8 cellular contexts compared by ENCODE assay signal in the genomic region with DNA sequence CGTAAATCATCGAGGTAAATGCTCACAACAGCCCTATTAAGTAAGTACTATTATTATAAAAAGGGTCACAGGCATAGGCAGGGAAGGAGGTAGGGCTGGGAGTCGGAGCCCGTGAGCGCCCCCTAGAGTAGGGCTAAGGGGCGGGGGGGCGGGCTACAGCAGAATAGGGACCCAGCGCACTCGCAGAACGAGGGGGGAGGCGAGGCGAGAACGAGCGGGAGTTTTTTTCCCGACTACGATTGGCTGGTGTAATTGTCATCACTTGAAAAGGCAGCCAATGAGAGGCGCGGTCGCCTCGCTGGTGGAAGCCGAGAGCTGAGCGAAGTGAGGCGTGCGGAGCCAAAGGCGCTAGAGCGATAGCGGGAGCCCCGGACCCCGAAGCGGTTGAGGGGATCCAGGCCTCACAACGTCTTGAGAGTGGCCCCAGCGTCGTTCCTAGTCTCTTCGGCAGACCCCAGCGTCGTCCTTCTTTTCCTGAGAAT. TPM values are rescaled to one million over a fixed set of nuclear protein-coding genes. Genes with fewer than 3 reads are reported as not detected.
A peak's percentile ranks its signal among the peaks of the same experiment; 100 is the strongest.
DNase-seq lines count a peak whose midpoint lies in the region; ATAC-seq and TF ChIP-seq lines count a peak whose summit lies in the region.

No MANE protein-coding gene starts in this region.

- no peak overlapping the region for H3K9ac ChIP-seq in neuronal stem cell (ENCODE audit: low read depth, low read length, poor library complexity)

- peak overlapping the region; percentile 45 for H3K4me3 Mint-ChIP-seq in stimulated activated naive CD8-positive, alpha-beta T cell treated with anti-CD3 and anti-CD28 coated beads, Interleukin-15, Interleukin-2, amounts not matched to agents 100 ng/mL and 50 ng/mL, for 24 hours

- no peaks in the 10 kb centered on the region for H3K4me1 ChIP-seq in neuronal stem cell (ENCODE audit: control insufficient read depth in 2 of 2, insufficient read depth in 1 of 2, low read depth in 1 of 2, low read length in 2 of 2)

- no CpG with 5 or more reads among the region's 36 CpGs for WGBS in neuronal stem cell (ENCODE audit: extremely low coverage in 2 of 2, insufficient read length in 2 of 2, insufficient replicate concordance in 1 of 2), 2 donors

- peak overlapping the region; percentile 83 for H3K18ac ChIP-seq in neuronal stem cell (ENCODE audit: low read length)

- TF ChIP-seq CTCF in foreskin fibroblast (IDR thresholded peaks at IDR 0.05; ENCODE audit: low read depth, low read length): peak; percentile 24

- H3K4me3 ChIP-seq in foreskin fibroblast (ENCODE audit: low read depth in 1 of 2, low read length in 2 of 2) (peak overlapping the region; percentile 42 to 60), neuronal stem cell (ENCODE audit: low read length in 2 of 2) (no peak overlapping the region)

- H3K4ac ChIP-seq in neuronal stem cell (ENCODE audit: low read length): no peak overlapping the region

- peaks cover 0 to 5% of the 10 kb centered on the region in 2 donors for H3K9me3 ChIP-seq in neuronal stem cell (replicated peaks in 1 of 2; ENCODE audit: control insufficient read depth in 2 of 2, insufficient read depth in 1 of 2, low read depth in 1 of 2, low read length in 2 of 2)

- H3K14ac ChIP-seq in neuronal stem cell (ENCODE audit: low read length): peak overlapping the region; percentile 97

- H2BK15ac ChIP-seq in neuronal stem cell (ENCODE audit: low read length): peak overlapping the region; percentile 58

- H2BK5ac ChIP-seq in neuronal stem cell (ENCODE audit: low read length): peak overlapping the region; percentile 82

- H3K27ac ChIP-seq in neuronal stem cell (replicated peaks; ENCODE audit: low read length): no peak overlapping the region

- no peaks in the 10 kb centered on the region for H3K36me3 Mint-ChIP-seq in stimulated activated naive CD8-positive, alpha-beta T cell treated with anti-CD3 and anti-CD28 coated beads, Interleukin-15, Interleukin-2, amounts not matched to agents 100 ng/mL and 50 ng/mL, for 24 hours (ENCODE audit: low read depth)

- no peak overlapping the region for H4K8ac ChIP-seq in neuronal stem cell (ENCODE audit: low read depth, low read length)

- peak overlapping the region; percentile 31 for H3K27ac Mint-ChIP-seq in stimulated activated naive CD8-positive, alpha-beta T cell treated with anti-CD3 and anti-CD28 coated beads, Interleukin-15, Interleukin-2, amounts not matched to agents 100 ng/mL and 50 ng/mL, for 24 hours

- peak overlapping the region; percentile 56 for H2AK5ac ChIP-seq in neuronal stem cell (ENCODE audit: low read depth, low read length)

- no peak overlapping the region for H2BK12ac ChIP-seq in neuronal stem cell (ENCODE audit: low read length)

- H3K4me2 ChIP-seq in neuronal stem cell (ENCODE audit: insufficient read depth, low read length, poor library complexity, severe bottlenecking): peak overlapping the region; percentile 49

- H2BK120ac ChIP-seq in neuronal stem cell (ENCODE audit: low read depth, low read length): no peak overlapping the region

- ATAC-seq in HG03442 (IDR thresholded peaks at IDR 0.05; ENCODE audit: unreplicated experiment): no peak

- DNase-seq in CD1c-positive myeloid dendritic cell (ENCODE audit: extremely low spot score) (peak; percentile 91), HT1080 (ENCODE audit: low read depth) (peak; percentile 51), SHP77 (lab: John Stamatoyannopoulos, UW) (peak; percentile 93 to 95), foreskin fibroblast (peak; percentile 85 to 94), neuronal stem cell (ENCODE audit: low spot score) (peak; percentile 68)
- peak; percentile 95 for DNase-seq in activated effector memory CD4-positive, alpha-beta T cell treated with anti-CD3 and anti-CD28 coated beads, Interleukin-2, amount 50 U/mL, for 16 hours

- H3K23ac ChIP-seq in neuronal stem cell (ENCODE audit: low read depth, low read length, poor library complexity): peak overlapping the region; percentile 43

- no peaks in the 10 kb centered on the region for H3K36me3 ChIP-seq in neuronal stem cell (replicated peaks in 1 of 2; ENCODE audit: control insufficient read depth in 2 of 2, insufficient read depth in 2 of 2, low read length in 2 of 2)

- no peaks in the 10 kb centered on the region for H3K27me3 Mint-ChIP-seq in stimulated activated naive CD8-positive, alpha-beta T cell treated with anti-CD3 and anti-CD28 coated beads, Interleukin-15, Interleukin-2, amounts not matched to agents 100 ng/mL and 50 ng/mL, for 24 hours

- no peak overlapping the region for H4K91ac ChIP-seq in neuronal stem cell (ENCODE audit: low read depth, low read length, poor library complexity)

- H3K27me3 ChIP-seq in neuronal stem cell (ENCODE audit: control insufficient read depth in 3 of 3, insufficient read depth in 3 of 3, low read depth in 1 of 3, low read length in 3 of 3): peaks cover 0 to 8% (median 4%) of the 10 kb centered on the region in 3 experiments

- H2AFZ ChIP-seq in neuronal stem cell (ENCODE audit: low read length): peak overlapping the region; percentile 59

- H3K4me1 Mint-ChIP-seq in stimulated activated naive CD8-positive, alpha-beta T cell treated with anti-CD3 and anti-CD28 coated beads, Interleukin-15, Interleukin-2, amounts not matched to agents 100 ng/mL and 50 ng/mL, for 24 hours (ENCODE audit: low read depth): peaks cover 22% of the 10 kb centered on the region

- H3K79me1 ChIP-seq in neuronal stem cell (ENCODE audit: low read depth, low read length): no peaks in the 10 kb centered on the region

- H3K9me3 Mint-ChIP-seq in stimulated activated naive CD8-positive, alpha-beta T cell treated with anti-CD3 and anti-CD28 coated beads, Interleukin-15, Interleukin-2, amounts not matched to agents 100 ng/mL and 50 ng/mL, for 24 hours: no peaks in the 10 kb centered on the region

RNA-seq across cellular contexts. Expression of gene KEAP1, which starts 24.2 kb away (rescaled TPM):
- 72.1 and 76.0 TPM in 2 replicates for total RNA-seq in HT1080 (2014; rRNA removed; shearing (Covaris generic))
- polyA plus RNA-seq in HT1080 (2015; cell fraction: cytosol; rRNA removed): 40.7 and 41.4 TPM in 2 replicates
- 33.0 TPM in 2 replicates for polyA plus RNA-seq in HT1080 (2015; cell fraction: nucleus; rRNA removed)
- polyA plus RNA-seq in neuronal stem cell (2013, experiment 1 of 2): 32.5 TPM
- polyA plus RNA-seq in neuronal stem cell (2013, experiment 2 of 2): 30.9 TPM

RNA-seq across cellular contexts. Expression of gene S1PR5, which starts 38.3 kb away (rescaled TPM):
- total RNA-seq in HT1080 (2014; rRNA removed; shearing (Covaris generic)): 1.2 and 1.8 TPM in 2 replicates
- polyA plus RNA-seq in HT1080 (2015; cell fraction: cytosol; rRNA removed): 0.06 and 0.13 TPM in 2 replicates
- polyA plus RNA-seq in HT1080 (2015; cell fraction: nucleus; rRNA removed): 0.14 and 0.42 TPM in 2 replicates
- polyA plus RNA-seq in neuronal stem cell (2013, experiment 1 of 2): 5.2 TPM
- 5.2 TPM for polyA plus RNA-seq in neuronal stem cell (2013, experiment 2 of 2)

RNA-seq across cellular contexts. Expression of gene PDE4A, which starts 58.6 kb away (rescaled TPM):
- total RNA-seq in HT1080 (2014; rRNA removed; shearing (Covaris generic)): 3.9 and 9.2 TPM in 2 replicates
- polyA plus RNA-seq in HT1080 (2015; cell fraction: cytosol; rRNA removed): 4.4 and 5.0 TPM in 2 replicates
- polyA plus RNA-seq in HT1080 (2015; cell fraction: nucleus; rRNA removed): 3.2 and 4.1 TPM in 2 replicates
- polyA plus RNA-seq in neuronal stem cell (2013, experiment 1 of 2): 3.9 TPM
- 4.1 TPM for polyA plus RNA-seq in neuronal stem cell (2013, experiment 2 of 2)

Comparison
In these comparisons a context has a peak if more than half of its experiments do, and no peak if none do; other contexts are left out.
1. H3K4me3 ChIP-seq: peak in foreskin fibroblast (2 of 2); none in neuronal stem cell (0 of 2).
2. Peak in every context shown above with its lines, with median percentiles within 50 percentile points of each other: DNase-seq.